ENCODE assay signal across 16 cellular contexts in the genomic region with DNA sequence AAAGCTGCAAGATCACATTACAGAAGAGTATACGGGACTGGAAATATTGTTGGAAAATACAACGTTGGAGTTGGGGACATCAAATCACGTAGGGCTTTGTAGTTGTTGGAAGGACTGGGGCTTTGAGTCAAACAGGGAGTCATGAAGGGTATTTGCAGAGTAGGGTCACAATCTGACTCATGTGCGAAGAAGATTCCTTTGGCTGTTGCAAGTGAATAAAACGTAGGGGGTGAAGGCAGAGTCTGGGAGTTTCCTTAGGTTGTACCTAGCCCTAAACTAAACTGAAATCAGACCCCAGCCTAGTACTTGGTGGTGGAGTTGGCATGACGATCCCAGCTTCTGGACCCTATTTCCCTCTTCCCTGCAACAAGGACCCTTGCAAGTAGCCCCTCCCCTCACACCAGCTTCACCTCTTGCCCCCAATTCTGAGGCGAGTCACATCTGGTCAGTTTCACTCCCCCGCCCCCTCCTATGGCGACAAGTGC. TPM values are rescaled to one million over a fixed set of nuclear protein-coding genes. Genes with fewer than 3 reads are reported as not detected.
A peak's percentile ranks its signal among the peaks of the same experiment; 100 is the strongest.
DNase-seq lines count a peak whose midpoint lies in the region; ATAC-seq, FAIRE-seq and TF ChIP-seq lines count a peak whose summit lies in the region.
"Had no signal": no experiment of that assay in that cellular context is flagged by ENCODE, and none has a peak within 500 bp of the region (broad histone marks: within the 10 kb centered on the region; RNA-seq: fewer than 3 reads in every experiment).

No MANE protein-coding gene starts in this region.

- TF ChIP-seq POLR2A in breast epithelium (IDR thresholded peaks at IDR 0.05) (no peak), endothelial cell of umbilical vein (IDR thresholded peaks at IDR 0.05; ENCODE audit: low read depth, low read length) (no peak), upper lobe of left lung (IDR thresholded peaks at IDR 0.05) (no peak)

- peaks cover 49% of the 10 kb centered on the region for H3F3A ChIP-seq in neural progenitor cell (ENCODE audit: low read depth)

- no peak overlapping the region for H2AFZ ChIP-seq in mammary epithelial cell (ENCODE audit: low read depth, low read length)
- peak overlapping the region; percentile 12 for H2AFZ ChIP-seq in endothelial cell of umbilical vein (ENCODE audit: low read depth, low read length)
- no peak overlapping the region for H2AFZ ChIP-seq in neural progenitor cell (replicated peaks)

- no peaks in the 10 kb centered on the region for H3K9me1 ChIP-seq in endothelial cell of umbilical vein (replicated peaks; ENCODE audit: control insufficient read depth, extremely low read depth, insufficient read depth, low read length)

- no peak for FAIRE-seq in endothelial cell of umbilical vein (lab: Jason Lieb, UNC)
- FAIRE-seq: GM19239, pancreas had no signal

- H3K4me3 ChIP-seq in breast epithelium (no peak overlapping the region), mammary epithelial cell (replicated peaks in 1 of 3; ENCODE audit: insufficient read depth in 1 of 3, low read depth in 2 of 3, low read length in 3 of 3) (no peak overlapping the region), endothelial cell of umbilical vein (replicated peaks in 1 of 3; ENCODE audit: insufficient read depth in 1 of 3, low read depth in 1 of 3, low read length in 3 of 3) (no peak overlapping the region), neural progenitor cell (no peak overlapping the region), upper lobe of left lung (no peak overlapping the region)
- H3K4me3 ChIP-seq: pancreas had no signal

- H3K27ac ChIP-seq in breast epithelium, result peak overlapping the region; percentile 48 to 65
- H3K27ac ChIP-seq in mammary epithelial cell (ENCODE audit: insufficient read depth, low read depth, low read length), result no peak overlapping the region
- no peak overlapping the region for H3K27ac ChIP-seq in endothelial cell of umbilical vein (ENCODE audit: insufficient read depth, low read depth, low read length)
- H3K27ac ChIP-seq in neural progenitor cell, result no peak overlapping the region
- H3K27ac ChIP-seq in upper lobe of left lung, result peak overlapping the region; percentile 12 to 59 (median 41)
- H3K27ac ChIP-seq: 22Rv1, foreskin keratinocyte had no signal

- intact Hi-C loops in breast epithelium (cut with DNase I; ENCODE audit: low total_unique reads), result no loop called here
- intact Hi-C loops in mammary epithelial cell (cut with micrococcal nuclease), result loop anchor here (10.0 kb wide), 1 partner anchor 402 kb away; the partner anchor contains the start of gene BFSP1
- intact Hi-C loops in endothelial cell of umbilical vein (cut with micrococcal nuclease), result loop anchor here (2.0 to 5.0 kb wide), 2 partner anchors 38 to 404 kb away; partner anchors contain the start of gene BFSP1

- no peak overlapping the region for H3K9ac ChIP-seq in mammary epithelial cell (ENCODE audit: insufficient read depth, low read length)
- H3K9ac ChIP-seq in endothelial cell of umbilical vein (replicated peaks; ENCODE audit: extremely low read depth, insufficient read depth, low read length), result no peak overlapping the region
- H3K9ac ChIP-seq in neural progenitor cell, result no peak overlapping the region

- dilution Hi-C loops in mammary epithelial cell (cut with HindIII; ENCODE audit: low sequenced_read_pairs), result no loop called here
- dilution Hi-C loops in endothelial cell of umbilical vein (cut with MboI; ENCODE audit: extremely low pct_ligation_motif_present, low sequenced_read_pairs), result no loop called here

- TF ChIP-seq CTCF in breast epithelium (IDR thresholded peaks at IDR 0.05) (no peak), mammary epithelial cell (conservative IDR thresholded peaks at IDR 0.05 in 1 of 2, IDR thresholded peaks at IDR 0.05 in 1 of 2; ENCODE audit: extremely low read depth in 1 of 2, insufficient read depth in 1 of 2, low read depth in 1 of 2, low read length in 2 of 2) (no peak), endothelial cell of umbilical vein (IDR thresholded peaks at IDR 0.05; ENCODE audit: extremely low read depth in 1 of 2, insufficient read depth in 1 of 2, low read depth in 1 of 2, low read length in 2 of 2) (no peak), neural progenitor cell (IDR thresholded peaks at IDR 0.05) (no peak), upper lobe of left lung (IDR thresholded peaks at IDR 0.05) (no peak)

- TF ChIP-seq EP300 in upper lobe of left lung (IDR thresholded peaks at IDR 0.05), result no peak

- no peaks in the 10 kb centered on the region for H3K79me2 ChIP-seq in mammary epithelial cell (ENCODE audit: insufficient read depth, low read length)
- no peaks in the 10 kb centered on the region for H3K79me2 ChIP-seq in endothelial cell of umbilical vein (ENCODE audit: control insufficient read depth, insufficient read depth, low read length)
- H3K79me2 ChIP-seq in neural progenitor cell (ENCODE audit: low read depth), result no peaks in the 10 kb centered on the region

- BruUV-seq in mammary epithelial cell (replicated peaks; lab: Mats Ljungman, UMichigan) (no TSS peak), endothelial cell of umbilical vein (replicated peaks; lab: Mats Ljungman, UMichigan) (no TSS peak)

- ATAC-seq in upper lobe of left lung (ENCODE audit: low FRiP score in 2 of 2) (peak in 1 of 2 donors; percentile 15), GM18502 (IDR thresholded peaks at IDR 0.05; ENCODE audit: poor library complexity, unreplicated experiment) (no peak), HG02610 (IDR thresholded peaks at IDR 0.05; ENCODE audit: unreplicated experiment) (no peak)

- peak overlapping the region; percentile 43 for H3K27ac Mint-ChIP-seq in neural progenitor cell
- H3K27ac Mint-ChIP-seq: activated CD4-positive, alpha-beta T cell treated with anti-CD3 and anti-CD28 coated beads, Interleukin-2, amount 10 ng/mL, durations not matched to agents 24 days and 14 days had no signal

- POLR2A ChIA-PET in endothelial cell of umbilical vein (lab: Charles Lee), result interaction anchor here (0.8 to 1.6 kb wide), 2 partner anchors 254 to 255 kb away, joined by 3 read pairs; partner anchors contain the start of gene RRBP1

- peaks cover 0 to 9% of the 10 kb centered on the region in 2 donors for H3K4me1 ChIP-seq in breast epithelium
- no peaks in the 10 kb centered on the region for H3K4me1 ChIP-seq in mammary epithelial cell (ENCODE audit: insufficient read depth, low read length)
- peaks cover 14% of the 10 kb centered on the region for H3K4me1 ChIP-seq in endothelial cell of umbilical vein (ENCODE audit: control insufficient read depth, extremely low read depth, insufficient read depth, low read length)
- H3K4me1 ChIP-seq in neural progenitor cell, result peaks cover 43% of the 10 kb centered on the region
- H3K4me1 ChIP-seq in upper lobe of left lung, result peaks cover 24 to 34% (median 27%) of the 10 kb centered on the region in 4 donors
- H3K4me1 ChIP-seq: foreskin keratinocyte had no signal

- H3K27me3 Mint-ChIP-seq in neural progenitor cell (ENCODE audit: insufficient read depth, low read depth), result peaks cover 7% of the 10 kb centered on the region
- H3K27me3 Mint-ChIP-seq: activated CD4-positive, alpha-beta T cell treated with anti-CD3 and anti-CD28 coated beads, Interleukin-2, amount 10 ng/mL, durations not matched to agents 24 days and 14 days; IgD-negative memory B cell had no signal

- H3K4me3 Mint-ChIP-seq in neural progenitor cell, result no peak overlapping the region
- H3K4me3 Mint-ChIP-seq: activated CD4-positive, alpha-beta T cell treated with anti-CD3 and anti-CD28 coated beads, Interleukin-2, amount 10 ng/mL, durations not matched to agents 24 days and 14 days; IgD-negative memory B cell had no signal

- H3K9me3 ChIP-seq in breast epithelium (no peaks in the 10 kb centered on the region), mammary epithelial cell (replicated peaks; ENCODE audit: insufficient read depth, low read length) (no peaks in the 10 kb centered on the region), endothelial cell of umbilical vein (replicated peaks; ENCODE audit: control insufficient read depth, insufficient read depth, low read length) (no peaks in the 10 kb centered on the region), neural progenitor cell (ENCODE audit: low read depth) (no peaks in the 10 kb centered on the region), upper lobe of left lung (peaks cover 0 to 3% (median 1%) of the 10 kb centered on the region in 4 donors)
- H3K9me3 ChIP-seq: pancreas had no signal

- no peaks in the 10 kb centered on the region for H3K36me3 Mint-ChIP-seq in neural progenitor cell

- WGBS in mammary epithelial cell (ENCODE audit: low coverage, missing lambda C conversion rate), result 73% methylated on average over 6 of the region's 9 CpGs
- WGBS in upper lobe of left lung, 2 donors, result 67 to 69% methylated on average over 8 to 9 of the region's 9 CpGs

- in situ Hi-C loops in mammary epithelial cell (cut with MboI; ENCODE audit: low sequenced_read_pairs in 2 of 2), result no loop called here

- peaks cover 49% of the 10 kb centered on the region for H3K4me1 Mint-ChIP-seq in neural progenitor cell

- H3K36me3 ChIP-seq in breast epithelium (no peaks in the 10 kb centered on the region), mammary epithelial cell (ENCODE audit: insufficient read depth, low read length) (peaks cover 11% of the 10 kb centered on the region), endothelial cell of umbilical vein (ENCODE audit: control insufficient read depth in 2 of 2, extremely low read depth in 1 of 2, insufficient read depth in 2 of 2, low read length in 2 of 2) (peaks cover 0 to 10% of the 10 kb centered on the region in 2 experiments), neural progenitor cell (no peaks in the 10 kb centered on the region), upper lobe of left lung (peaks cover 1 to 8% (median 5%) of the 10 kb centered on the region in 4 donors)
- H3K36me3 ChIP-seq: pancreas had no signal

- H4K20me1 ChIP-seq in mammary epithelial cell (ENCODE audit: insufficient read depth, low read length) (no peaks in the 10 kb centered on the region), endothelial cell of umbilical vein (replicated peaks; ENCODE audit: control insufficient read depth, extremely low read depth, insufficient read depth, low read length) (no peaks in the 10 kb centered on the region), neural progenitor cell (ENCODE audit: low read depth) (peaks cover 61% of the 10 kb centered on the region)

- DNase-seq in breast epithelium (ENCODE audit: low spot score in 2 of 2) (no peak), mammary epithelial cell (no peak), endothelial cell of umbilical vein (ENCODE audit: low read depth, low spot score) (no peak), neural progenitor cell (ENCODE audit: low spot score) (no peak), upper lobe of left lung (no peak), DMS53 treated with DMSO at 0.1 percent for 48 hours (lab: John Stamatoyannopoulos, UW; ENCODE audit: unreplicated experiment) (no peak)
- DNase-seq: activated CD4-positive, alpha-beta T cell treated with anti-CD3 and anti-CD28 coated beads, Interleukin-2, amount 10 ng/mL, durations not matched to agents 24 days and 14 days; foreskin keratinocyte; NCI-H2029; substantia nigra had no signal

- H3K4me2 ChIP-seq in mammary epithelial cell (ENCODE audit: insufficient read depth, low read depth, low read length), result no peak overlapping the region
- no peak overlapping the region for H3K4me2 ChIP-seq in endothelial cell of umbilical vein (ENCODE audit: insufficient read depth, low read length)
- peak overlapping the region; percentile 29 for H3K4me2 ChIP-seq in neural progenitor cell

- H3K27me3 ChIP-seq in breast epithelium (no peaks in the 10 kb centered on the region), mammary epithelial cell (ENCODE audit: insufficient read depth, low read length) (no peaks in the 10 kb centered on the region), endothelial cell of umbilical vein (ENCODE audit: control insufficient read depth in 2 of 2, insufficient read depth in 2 of 2, low read length in 2 of 2) (no peaks in the 10 kb centered on the region), neural progenitor cell (peaks cover 36% of the 10 kb centered on the region), upper lobe of left lung (no peaks in the 10 kb centered on the region)
- H3K27me3 ChIP-seq: foreskin keratinocyte, pancreas had no signal

- peaks cover 3% of the 10 kb centered on the region for H3K9me3 Mint-ChIP-seq in neural progenitor cell
- H3K9me3 Mint-ChIP-seq: IgD-negative memory B cell had no signal

- CTCF ChIA-PET in mammary epithelial cell (lab: Charles Lee; ENCODE audit: low non-redundant PET) (no interaction called here), endothelial cell of umbilical vein (lab: Charles Lee) (interaction anchor here (0.9 to 3.8 kb wide), 11 partner anchors 13 to 431 kb away, joined by 3 to 52 read pairs (median 7); partner anchors contain the start of gene RRBP1)

RNA-seq across cellular contexts. Expression of gene SNX5, which starts 32.2 kb away (rescaled TPM):
- total RNA-seq in breast epithelium (100 to 1,000 TPM in 2 of 3 donors, 10 to 100 TPM in 1; 96.7 to 127 (median 122) TPM), mammary epithelial cell (100 to 1,000 TPM in 1 of 2 donors, 10 to 100 TPM in 1; 68.0 to 137 TPM), endothelial cell of umbilical vein (109 and 121 TPM in 2 replicates), neural progenitor cell (ENCODE audit: low replicate concordance) (156 and 226 TPM in 2 replicates), upper lobe of left lung (100 to 1,000 TPM in 4 of 6 donors, 10 to 100 TPM in 2; 72.0 to 177 (median 111) TPM)
- polyA plus RNA-seq in mammary epithelial cell (91.8 TPM), endothelial cell of umbilical vein (76.2 and 77.2 TPM in 2 replicates)
- polyA minus RNA-seq in mammary epithelial cell (93.1 TPM), endothelial cell of umbilical vein (72.3 and 84.8 TPM in 2 replicates)
- 79.8 and 86.5 TPM in 2 replicates for polyA plus RNA-seq in endothelial cell of umbilical vein (2011; cell fraction: cytosol; rRNA removed)
- polyA plus RNA-seq in endothelial cell of umbilical vein (2011; cell fraction: nucleus; rRNA removed), result 182 and 225 TPM in 2 replicates
- 121 and 140 TPM in 2 replicates for polyA plus RNA-seq in endothelial cell of umbilical vein (2012)
- 55.6 TPM for polyA minus RNA-seq in endothelial cell of umbilical vein (2011; cell fraction: cytosol; rRNA and poly(A)+ RNA removed)
- 144 and 189 TPM in 2 replicates for polyA minus RNA-seq in endothelial cell of umbilical vein (2011; cell fraction: nucleus; rRNA and poly(A)+ RNA removed)

RNA-seq across cellular contexts. Expression of gene MGME1, which starts 32.5 kb away (rescaled TPM):
- total RNA-seq in breast epithelium, result 10 to 100 TPM in 2 of 3 donors, 1 to 10 TPM in 1; 7.8 to 26.2 (median 18.7) TPM
- total RNA-seq in mammary epithelial cell, result 10 to 100 TPM; 15.8 to 36.2 TPM
- 22.4 TPM for polyA plus RNA-seq in mammary epithelial cell
- polyA minus RNA-seq in mammary epithelial cell, result 12.3 TPM
- 18.0 and 26.2 TPM in 2 replicates for total RNA-seq in endothelial cell of umbilical vein
- 7.8 and 8.9 TPM in 2 replicates for polyA plus RNA-seq in endothelial cell of umbilical vein
- polyA plus RNA-seq in endothelial cell of umbilical vein (2011; cell fraction: cytosol; rRNA removed), result 11.2 and 11.7 TPM in 2 replicates
- 17.7 and 21.9 TPM in 2 replicates for polyA plus RNA-seq in endothelial cell of umbilical vein (2011; cell fraction: nucleus; rRNA removed)
- 10.4 and 18.0 TPM in 2 replicates for polyA plus RNA-seq in endothelial cell of umbilical vein (2012)
- 10.5 and 14.1 TPM in 2 replicates for polyA minus RNA-seq in endothelial cell of umbilical vein
- polyA minus RNA-seq in endothelial cell of umbilical vein (2011; cell fraction: cytosol; rRNA and poly(A)+ RNA removed), result 18.0 TPM
- polyA minus RNA-seq in endothelial cell of umbilical vein (2011; cell fraction: nucleus; rRNA and poly(A)+ RNA removed), result 13.2 and 15.8 TPM in 2 replicates
- total RNA-seq in neural progenitor cell (ENCODE audit: low replicate concordance), result 57.2 and 87.2 TPM in 2 replicates
- 10 to 100 TPM in 5 of 6 donors, 1 to 10 TPM in 1; 9.4 to 22.0 (median 13.3) TPM for total RNA-seq in upper lobe of left lung

Comparison
In these comparisons a context has a peak if more than half of its experiments do, and no peak if none do; other contexts are left out.
1. H3K27ac ChIP-seq: peak in breast epithelium (2 of 2) and upper lobe of left lung (4 of 4); none in mammary epithelial cell (single experiment), endothelial cell of umbilical vein (single experiment) and neural progenitor cell (single experiment).